12 cellular contexts compared by ENCODE assay signal in the genomic region with DNA sequence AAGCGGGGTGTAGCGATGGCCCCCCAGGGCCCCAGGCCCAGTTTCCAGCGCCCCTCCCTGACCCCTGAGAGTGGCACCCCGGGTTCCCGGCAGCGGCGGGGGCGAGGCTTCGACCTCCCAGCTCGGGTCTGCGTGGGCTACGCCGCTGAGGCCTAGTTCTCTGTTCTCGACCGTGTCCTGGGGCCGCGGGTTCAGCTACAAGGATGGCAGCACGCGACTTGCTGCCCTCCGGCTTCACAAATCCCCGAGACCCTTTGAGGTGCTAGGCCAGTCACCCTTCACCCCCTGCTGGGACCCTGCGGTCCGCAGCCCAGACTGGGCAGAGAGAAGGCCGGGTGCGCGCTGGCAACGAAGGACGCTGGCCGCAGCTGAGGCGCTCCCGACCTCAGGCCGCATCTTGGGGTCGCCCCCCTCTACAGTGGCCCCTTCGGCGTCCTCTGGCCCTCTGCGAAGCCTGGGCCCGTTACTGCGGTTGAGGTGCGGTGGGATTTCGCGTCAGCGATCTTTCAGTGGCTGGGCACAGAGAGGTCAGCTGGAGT. TPM values are rescaled to one million over a fixed set of nuclear protein-coding genes. Genes with fewer than 3 reads are reported as not detected.
A peak's percentile ranks its signal among the peaks of the same experiment; 100 is the strongest.
DNase-seq lines count a peak whose midpoint lies in the region; ATAC-seq lines count a peak whose summit lies in the region.
"Had no signal": no experiment of that assay in that cellular context is flagged by ENCODE, and none has a peak within 500 bp of the region (broad histone marks: within the 10 kb centered on the region; RNA-seq: fewer than 3 reads in every experiment).

No MANE protein-coding gene starts in this region.

- POLR2A ChIA-PET in activated CD4-positive, alpha-beta T cell treated with anti-CD3 and anti-CD28 coated beads, Interleukin-2, amount 10 ng/mL, durations not matched to agents 7 days and 5 days (lab: Charles Lee): no interaction called here
- POLR2A ChIA-PET in T-cell (lab: Charles Lee): no interaction called here

- H3K27me3 Mint-ChIP-seq in activated CD4-positive, alpha-beta T cell treated with anti-CD3 and anti-CD28 coated beads, Interleukin-2, amount 10 ng/mL, durations not matched to agents 7 days and 5 days: peaks cover 88% of the 10 kb centered on the region
- H3K27me3 Mint-ChIP-seq in T-cell: peaks cover 65 to 82% of the 10 kb centered on the region in 2 donors
- peaks cover 96% of the 10 kb centered on the region for H3K27me3 Mint-ChIP-seq in stimulated activated memory B cell treated with anti-CD40 and anti-IgM and Interleukin-4, amounts not matched to agents 10 μg/mL and 1 μg/mL and 100 μg/mL, for 72 hours

- peak overlapping the region; percentile 67; the same call in 1 of the 2 replicates for H3K4me3 ChIP-seq in iPS-18c (ENCODE audit: insufficient read depth, low read depth, low read length)

- H3K36me3 Mint-ChIP-seq in activated CD4-positive, alpha-beta T cell treated with anti-CD3 and anti-CD28 coated beads, Interleukin-2, amount 10 ng/mL, durations not matched to agents 7 days and 5 days (ENCODE audit: low read depth): peaks cover 3% of the 10 kb centered on the region
- H3K36me3 Mint-ChIP-seq in T-cell: no peaks in the 10 kb centered on the region
- no peaks in the 10 kb centered on the region for H3K36me3 Mint-ChIP-seq in stimulated activated memory B cell treated with anti-CD40 and anti-IgM and Interleukin-4, amounts not matched to agents 10 μg/mL and 1 μg/mL and 100 μg/mL, for 72 hours

- peaks cover under 1% of the 10 kb centered on the region for H3K9me3 ChIP-seq in iPS-18c (ENCODE audit: control insufficient read depth, insufficient read depth, low read length)

- no peaks in the 10 kb centered on the region for H3K9me3 Mint-ChIP-seq in activated CD4-positive, alpha-beta T cell treated with anti-CD3 and anti-CD28 coated beads, Interleukin-2, amount 10 ng/mL, durations not matched to agents 7 days and 5 days
- H3K9me3 Mint-ChIP-seq in T-cell: no peaks in the 10 kb centered on the region
- H3K9me3 Mint-ChIP-seq in stimulated activated memory B cell treated with anti-CD40 and anti-IgM and Interleukin-4, amounts not matched to agents 10 μg/mL and 1 μg/mL and 100 μg/mL, for 72 hours: peaks cover 8% of the 10 kb centered on the region
- H3K9me3 Mint-ChIP-seq: activated CD4-positive, alpha-beta memory T cell treated with anti-CD3 and anti-CD28 coated beads, Interleukin-2, amount 10 ng/mL, durations not matched to agents 7 days and 5 days had no signal

- no peak for ATAC-seq in T-cell (replicated peaks in 1 of 4)
- no peak for ATAC-seq in stimulated activated memory B cell treated with anti-CD40 and anti-IgM and Interleukin-4, amounts not matched to agents 10 μg/mL and 1 μg/mL and 100 μg/mL, for 72 hours
- ATAC-seq in HG03025 (IDR thresholded peaks at IDR 0.05; ENCODE audit: low FRiP score, unreplicated experiment): no peak

- H3K27ac Mint-ChIP-seq in activated CD4-positive, alpha-beta T cell treated with anti-CD3 and anti-CD28 coated beads, Interleukin-2, amount 10 ng/mL, durations not matched to agents 7 days and 5 days: peak overlapping the region; percentile 46
- H3K27ac Mint-ChIP-seq in T-cell: no peak overlapping the region
- H3K27ac Mint-ChIP-seq in stimulated activated memory B cell treated with anti-CD40 and anti-IgM and Interleukin-4, amounts not matched to agents 10 μg/mL and 1 μg/mL and 100 μg/mL, for 72 hours: no peak overlapping the region
- H3K27ac Mint-ChIP-seq: activated CD4-positive, alpha-beta memory T cell treated with anti-CD3 and anti-CD28 coated beads, Interleukin-2, amount 10 ng/mL, durations not matched to agents 7 days and 5 days had no signal

- CTCF ChIA-PET in activated CD4-positive, alpha-beta T cell treated with anti-CD3 and anti-CD28 coated beads, Interleukin-2, amount 10 ng/mL, durations not matched to agents 7 days and 5 days (lab: Charles Lee): interaction anchor here (0.8 to 0.9 kb wide), 2 partner anchors 12 to 595 kb away, joined by 3 read pairs; no protein-coding TSS in a partner anchor
- CTCF ChIA-PET in T-cell (lab: Charles Lee): no interaction called here

- H3K4me1 Mint-ChIP-seq in activated CD4-positive, alpha-beta T cell treated with anti-CD3 and anti-CD28 coated beads, Interleukin-2, amount 10 ng/mL, durations not matched to agents 7 days and 5 days: peaks cover 65% of the 10 kb centered on the region
- H3K4me1 Mint-ChIP-seq in T-cell: peaks cover 76 to 78% (median 78%) of the 10 kb centered on the region in 3 donors
- H3K4me1 Mint-ChIP-seq in stimulated activated memory B cell treated with anti-CD40 and anti-IgM and Interleukin-4, amounts not matched to agents 10 μg/mL and 1 μg/mL and 100 μg/mL, for 72 hours: peaks cover 89% of the 10 kb centered on the region

- no peak for DNase-seq in activated CD4-positive, alpha-beta T cell treated with anti-CD3 and anti-CD28 coated beads, Interleukin-2, amount 10 ng/mL, durations not matched to agents 7 days and 5 days
- DNase-seq in activated CD4-positive, alpha-beta T cell treated with anti-CD3 and anti-CD28 coated beads, Interleukin-2, amount 50 U/mL, for 1 hour: no peak
- DNase-seq in T-cell (no peak), NCI-H510A (lab: John Stamatoyannopoulos, UW) (no peak), T-helper 2 cell (no peak)
- DNase-seq: activated CD4-positive, alpha-beta memory T cell treated with anti-CD3 and anti-CD28 coated beads, Interleukin-2, amount 10 ng/mL, durations not matched to agents 7 days and 5 days; central memory CD4-positive, alpha-beta T cell; NCI-H1092 treated with DMSO at 0.1 percent for 48 hours; OCI-M1 had no signal

- H3K4me3 Mint-ChIP-seq in activated CD4-positive, alpha-beta T cell treated with anti-CD3 and anti-CD28 coated beads, Interleukin-2, amount 10 ng/mL, durations not matched to agents 7 days and 5 days: no peak overlapping the region
- peak overlapping the region; percentile 31 to 84 (median 37) for H3K4me3 Mint-ChIP-seq in T-cell
- peak overlapping the region; percentile 68 for H3K4me3 Mint-ChIP-seq in stimulated activated memory B cell treated with anti-CD40 and anti-IgM and Interleukin-4, amounts not matched to agents 10 μg/mL and 1 μg/mL and 100 μg/mL, for 72 hours

RNA-seq across cellular contexts. Expression of a gene that starts 1.2 kb away (rescaled TPM):
- total RNA-seq in activated CD4-positive, alpha-beta T cell treated with anti-CD3 and anti-CD28 coated beads, Interleukin-2, amount 10 ng/mL, durations not matched to agents 7 days and 5 days: not detected
- not detected for total RNA-seq in T-cell
